8 cellular contexts compared by ENCODE assay signal in the genomic region with DNA sequence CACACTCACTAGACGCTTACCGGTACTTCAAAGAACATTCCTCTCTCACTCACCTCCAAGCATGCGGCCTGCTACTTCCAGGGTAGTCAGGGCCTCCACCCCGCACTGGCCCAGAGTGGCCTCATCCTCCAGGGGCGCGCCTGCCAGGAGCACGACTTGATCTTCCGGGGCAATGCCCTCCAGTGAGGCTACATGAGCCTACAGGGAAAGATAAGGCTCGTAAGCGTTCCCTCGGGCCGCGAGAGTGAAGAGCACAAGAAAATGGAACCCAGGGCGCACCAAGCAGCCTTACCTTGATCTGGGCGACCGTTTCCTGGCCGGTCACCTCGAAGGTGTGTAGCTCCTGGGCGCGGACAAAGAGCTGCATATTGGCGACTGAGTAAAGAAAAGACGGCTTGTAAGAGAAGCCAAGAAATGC. TPM values are rescaled to one million over a fixed set of nuclear protein-coding genes. Genes with fewer than 3 reads are reported as not detected.
DNase-seq lines count a peak whose midpoint lies in the region; ATAC-seq lines count a peak whose summit lies in the region.

No MANE protein-coding gene starts in this region.

- no peak for ATAC-seq in naive thymus-derived CD8-positive, alpha-beta T cell
- no peak for ATAC-seq in GM19452 (IDR thresholded peaks at IDR 0.05; ENCODE audit: unreplicated experiment)

- H3K27me3 ChIP-seq in duodenal mucosa (ENCODE audit: control insufficient read depth in 1 of 2, insufficient read depth in 2 of 2, low read length in 2 of 2) = no peaks in the 10 kb centered on the region

- H3K4me3 ChIP-seq in duodenal mucosa (ENCODE audit: low read depth in 1 of 2, low read length in 2 of 2) = peak overlapping the region; percentile 98 to 100

- H3K9me3 ChIP-seq in ES-I3 (ENCODE audit: control insufficient read depth, insufficient read depth, low read length) = no peaks in the 10 kb centered on the region
- no peaks in the 10 kb centered on the region for H3K9me3 ChIP-seq in duodenal mucosa (ENCODE audit: control insufficient read depth in 1 of 2, low read length in 2 of 2)

- peaks cover 27% of the 10 kb centered on the region for H3K36me3 ChIP-seq in ES-I3 (ENCODE audit: insufficient read depth, low read length)
- peaks cover 36 to 48% of the 10 kb centered on the region in 2 donors for H3K36me3 ChIP-seq in duodenal mucosa (ENCODE audit: control insufficient read depth in 1 of 2, insufficient read depth in 2 of 2, low read length in 2 of 2)

- H3K4me1 ChIP-seq in ES-I3 (ENCODE audit: insufficient read depth, low read length) (no peaks in the 10 kb centered on the region), duodenal mucosa (ENCODE audit: control insufficient read depth in 1 of 2, insufficient read depth in 2 of 2, low read length in 2 of 2) (peaks cover 25 to 33% of the 10 kb centered on the region in 2 donors)

- DNase-seq in OCI-M1 (lab: John Stamatoyannopoulos, UW) = peak; percentile 37
- peak in 3 of 10 donors; percentile 9 to 36 (median 26) for DNase-seq in naive thymus-derived CD8-positive, alpha-beta T cell
- DNase-seq in Kasumi-1 (lab: John Stamatoyannopoulos, UW) = no peak
- no peak for DNase-seq in NK-92 (lab: John Stamatoyannopoulos, UW; ENCODE audit: unreplicated experiment)
- DNase-seq in iPS-NIHi7 (ENCODE audit: extremely low spot score) = no peak

- H3K9me3 Mint-ChIP-seq in naive thymus-derived CD8-positive, alpha-beta T cell = no peaks in the 10 kb centered on the region

- H3K36me3 Mint-ChIP-seq in naive thymus-derived CD8-positive, alpha-beta T cell = peaks cover 3 to 63% (median 6%) of the 10 kb centered on the region in 3 donors

- peak overlapping the region; percentile 91 for H3K27ac ChIP-seq in duodenal mucosa (ENCODE audit: low read depth, low read length)

- POLR2A ChIA-PET in naive thymus-derived CD8-positive, alpha-beta T cell (lab: Charles Lee) = interaction anchor here (0.6 to 7.5 kb wide), 27 partner anchors 10 to 454 kb away, joined by 3 to 135 read pairs (median 6); a partner anchor contains a TSS

- peaks cover 19 to 59% (median 45%) of the 10 kb centered on the region in 4 donors for H3K4me1 Mint-ChIP-seq in naive thymus-derived CD8-positive, alpha-beta T cell

- H3K9ac ChIP-seq in ES-I3 (ENCODE audit: low read depth, low read length) = peak overlapping the region; percentile 79
- peak overlapping the region; percentile 92 to 93 for H3K9ac ChIP-seq in duodenal mucosa (ENCODE audit: low read depth in 1 of 2, low read length in 2 of 2)

- peak overlapping the region; percentile 96 to 100 (median 98) for H3K4me3 Mint-ChIP-seq in naive thymus-derived CD8-positive, alpha-beta T cell

- H3K27ac Mint-ChIP-seq in naive thymus-derived CD8-positive, alpha-beta T cell = peak overlapping the region; percentile 98 to 100 (median 100)

- no peaks in the 10 kb centered on the region for H3K27me3 Mint-ChIP-seq in naive thymus-derived CD8-positive, alpha-beta T cell

RNA-seq across cellular contexts. Expression of a gene that starts 0.5 kb away (rescaled TPM):
- 1,000 to 10,000 TPM; 1,487 to 1,501 TPM for total RNA-seq in naive thymus-derived CD8-positive, alpha-beta T cell
- 1,000 to 10,000 TPM; 1,097 to 1,366 (median 1,350) TPM for polyA plus RNA-seq in naive thymus-derived CD8-positive, alpha-beta T cell

RNA-seq across cellular contexts. Expression of a gene that starts 0.7 kb away (rescaled TPM):
- total RNA-seq in naive thymus-derived CD8-positive, alpha-beta T cell = 10 to 100 TPM; 76.0 to 76.2 TPM
- polyA plus RNA-seq in naive thymus-derived CD8-positive, alpha-beta T cell = 10 to 100 TPM; 78.9 to 96.9 (median 90.1) TPM

RNA-seq across cellular contexts. Expression of a gene that starts 4.0 kb away (rescaled TPM):
- 10 to 100 TPM; 16.6 to 17.9 TPM for total RNA-seq in naive thymus-derived CD8-positive, alpha-beta T cell
- polyA plus RNA-seq in naive thymus-derived CD8-positive, alpha-beta T cell = 10 to 100 TPM; 24.3 to 33.1 (median 29.8) TPM

RNA-seq across cellular contexts. Expression of a gene that starts 9.8 kb away (rescaled TPM):
- 10 to 100 TPM; 29.0 to 29.2 TPM for total RNA-seq in naive thymus-derived CD8-positive, alpha-beta T cell
- polyA plus RNA-seq in naive thymus-derived CD8-positive, alpha-beta T cell = 10 to 100 TPM; 17.4 to 22.6 (median 21.2) TPM

RNA-seq across cellular contexts. Expression of a gene that starts 12.9 kb away (rescaled TPM):
- 10 to 100 TPM; 61.9 to 65.2 TPM for total RNA-seq in naive thymus-derived CD8-positive, alpha-beta T cell
- polyA plus RNA-seq in naive thymus-derived CD8-positive, alpha-beta T cell = 10 to 100 TPM in 1 of 3 donors, 1 to 10 TPM in 2; 7.9 to 10.6 (median 8.2) TPM
